In genomic region chr4:94757192-94758140, GRCh38 we compare ENCODE assay signal across 8 cellular contexts. TPM values are rescaled to one million over a fixed set of nuclear protein-coding genes. Genes with fewer than 3 reads are reported as not detected.
DNase-seq lines count a peak whose midpoint lies in the region; FAIRE-seq and TF ChIP-seq lines count a peak whose summit lies in the region.

Gene BMPR1B (plus strand): TSS chr4:94757955. CDS start chr4:95104425, 346,470 bp downstream.

- peak within 1 kb of the TSS in 1 of 2 donors; percentile 25 for H3K9ac ChIP-seq in colonic mucosa (ENCODE audit: low read depth in 2 of 2, low read length in 2 of 2)

- no peak for TF ChIP-seq POLR2A in GM12892 (IDR thresholded peaks at IDR 0.05; ENCODE audit: low read depth, low read length)

- H3K36me3 Mint-ChIP-seq in stimulated activated naive CD8-positive, alpha-beta T cell treated with anti-CD3 and anti-CD28 coated beads, Interleukin-15, Interleukin-2, amounts not matched to agents 100 ng/mL and 50 ng/mL, for 24 hours (ENCODE audit: low read depth): no peaks in the 10 kb centered on the region

- H3K4me3 Mint-ChIP-seq in stimulated activated naive CD8-positive, alpha-beta T cell treated with anti-CD3 and anti-CD28 coated beads, Interleukin-15, Interleukin-2, amounts not matched to agents 100 ng/mL and 50 ng/mL, for 24 hours: peak within 1 kb of the TSS; percentile 69

- H3K36me3 ChIP-seq in colonic mucosa: no peaks in the 10 kb centered on the region

- peaks cover 84% of the 10 kb centered on the region for H3K27me3 Mint-ChIP-seq in stimulated activated naive CD8-positive, alpha-beta T cell treated with anti-CD3 and anti-CD28 coated beads, Interleukin-15, Interleukin-2, amounts not matched to agents 100 ng/mL and 50 ng/mL, for 24 hours

- H3K27ac ChIP-seq in colonic mucosa: no peak within 1 kb of the TSS

- peaks cover 11% of the 10 kb centered on the region for H3K4me1 Mint-ChIP-seq in stimulated activated naive CD8-positive, alpha-beta T cell treated with anti-CD3 and anti-CD28 coated beads, Interleukin-15, Interleukin-2, amounts not matched to agents 100 ng/mL and 50 ng/mL, for 24 hours (ENCODE audit: low read depth)

- H3K27me3 ChIP-seq in colonic mucosa: peaks cover 28% of the 10 kb centered on the region

- intact Hi-C loops in colonic mucosa (cut with DNase I): no loop called here

- no peak for TF ChIP-seq CTCF in colonic mucosa (IDR thresholded peaks at IDR 0.05)

- peak within 1 kb of the TSS; percentile 28 for H3K4me3 ChIP-seq in colonic mucosa

- H3K9me3 Mint-ChIP-seq in stimulated activated naive CD8-positive, alpha-beta T cell treated with anti-CD3 and anti-CD28 coated beads, Interleukin-15, Interleukin-2, amounts not matched to agents 100 ng/mL and 50 ng/mL, for 24 hours: no peaks in the 10 kb centered on the region

- no peak within 1 kb of the TSS for H3K27ac Mint-ChIP-seq in stimulated activated naive CD8-positive, alpha-beta T cell treated with anti-CD3 and anti-CD28 coated beads, Interleukin-15, Interleukin-2, amounts not matched to agents 100 ng/mL and 50 ng/mL, for 24 hours

- H3K9me3 ChIP-seq in colonic mucosa: no peaks in the 10 kb centered on the region

- no peaks in the 10 kb centered on the region for H3K4me1 ChIP-seq in colonic mucosa

- DNase-seq in GM12892 (ENCODE audit: insufficient read length) (peak; percentile 5), NCI-H2171 treated with DMSO at 0.1 percent for 48 hours (lab: John Stamatoyannopoulos, UW) (peak; percentile 57), colonic mucosa (no peak), left kidney (ENCODE audit: low read depth, low spot score) (peak; percentile 90), NCI-H146 (lab: John Stamatoyannopoulos, UW) (no peak), NCI-H510A (lab: John Stamatoyannopoulos, UW) (no peak)
- no peak for DNase-seq in effector CD8-positive, alpha-beta T cell (lab: John Stamatoyannopoulos, UW)

- no peak for FAIRE-seq in GM12892 (lab: Jason Lieb, UNC)

RNA-seq across cellular contexts. Expression of gene BMPR1B, which starts in this region (rescaled TPM):
- polyA plus RNA-seq in GM12892 (2012; ENCODE audit: missing spikeins): 0.04 TPM
- total RNA-seq in colonic mucosa: under 1 TPM; 0.10 to 0.24 TPM

Comparison
In these comparisons a context has a peak if more than half of its experiments do, and no peak if none do; other contexts are left out.
1. DNase-seq: peak in GM12892 (single experiment), NCI-H2171 treated with DMSO at 0.1 percent for 48 hours (single experiment) and left kidney (single experiment); none in colonic mucosa (single experiment), NCI-H146 (single experiment), effector CD8-positive, alpha-beta T cell (single experiment) and NCI-H510A (single experiment).